Comparison of ENCODE assay signal across 2 cellular contexts in genomic region chr5:132837868-132838267, GRCh38.
TF ChIP-seq lines count a peak whose summit lies in the region.

No MANE protein-coding gene starts in this region.

TF ChIP-seq in SK-N-SH, 30 proteins besides CTCF, POLR2A, EP300 and RAD21:
- TF ChIP-seq ZBTB33 (IDR thresholded peaks at IDR 0.05; ENCODE audit: borderline replicate concordance, low read depth) (no peak), TAF1 (IDR thresholded peaks at IDR 0.05; ENCODE audit: borderline replicate concordance, low read depth, low read length) (no peak), JUND (IDR thresholded peaks at IDR 0.05) (no peak), RXRA (IDR thresholded peaks at IDR 0.05; ENCODE audit: borderline replicate concordance, low read depth) (no peak), FOXM1 (IDR thresholded peaks at IDR 0.05; ENCODE audit: low read depth) (no peak), TCF12 (IDR thresholded peaks at IDR 0.05) (no peak), FOXJ3 (CRISPR knock-in tag; IDR thresholded peaks at IDR 0.05) (no peak), GABPA (IDR thresholded peaks at IDR 0.05; ENCODE audit: low read depth) (no peak), TEAD4 (IDR thresholded peaks at IDR 0.05; ENCODE audit: borderline replicate concordance, insufficient read depth) (no peak), FOSL2 (IDR thresholded peaks at IDR 0.05; ENCODE audit: borderline replicate concordance, low read depth) (no peak), USF1 (IDR thresholded peaks at IDR 0.05; ENCODE audit: borderline replicate concordance, low read depth) (no peak)

TF ChIP-seq in GM23338, 12 proteins besides CTCF, POLR2A, EP300 and RAD21:
- TF ChIP-seq ZNF114 (CRISPR knock-in tag; IDR thresholded peaks at IDR 0.05) = no peak
- no peak for TF ChIP-seq POLR2AphosphoS5 (IDR thresholded peaks at IDR 0.05; ENCODE audit: low read depth)
- TF ChIP-seq JUNB (IDR thresholded peaks at IDR 0.05; ENCODE audit: unreplicated experiment) = no peak
- no peak for TF ChIP-seq ETS1 (IDR thresholded peaks at IDR 0.05)
TF ChIP-seq in GM23338: peak in this region for 0.
